ENCODE assay signal across 1 cellular context in genomic region chr3:139388077-139388476, GRCh38.
TF ChIP-seq lines count a peak whose summit lies in the region.

No MANE protein-coding gene starts in this region.

TF ChIP-seq in K562, 482 proteins besides CTCF, POLR2A, EP300 and RAD21 (continued from another document):
- TF ChIP-seq YY1 (IDR thresholded peaks at IDR 0.05; ENCODE audit: borderline replicate concordance in 1 of 3, control insufficient read depth in 1 of 3, extremely low read depth in 1 of 3, insufficient read depth in 3 of 3, insufficient read length in 1 of 3, insufficient replicate concordance in 2 of 3, low read depth in 1 of 3, low read length in 2 of 3) (peak in 1 of 3 experiments; percentile 25), E4F1 (CRISPR knock-in tag; IDR thresholded peaks at IDR 0.05; ENCODE audit: borderline replicate concordance) (no peak), GATA2 (CRISPR knock-in tag; IDR thresholded peaks at IDR 0.05) (no peak), TEAD4 (IDR thresholded peaks at IDR 0.05; ENCODE audit: low read length) (no peak), TEAD4 (CRISPR knock-in tag; IDR thresholded peaks at IDR 0.05; ENCODE audit: borderline replicate concordance) (no peak), AFF4 (CRISPR knock-in tag; IDR thresholded peaks at IDR 0.05) (no peak)
